Comparison of ENCODE assay signal across 8 cellular contexts in the genomic region with DNA sequence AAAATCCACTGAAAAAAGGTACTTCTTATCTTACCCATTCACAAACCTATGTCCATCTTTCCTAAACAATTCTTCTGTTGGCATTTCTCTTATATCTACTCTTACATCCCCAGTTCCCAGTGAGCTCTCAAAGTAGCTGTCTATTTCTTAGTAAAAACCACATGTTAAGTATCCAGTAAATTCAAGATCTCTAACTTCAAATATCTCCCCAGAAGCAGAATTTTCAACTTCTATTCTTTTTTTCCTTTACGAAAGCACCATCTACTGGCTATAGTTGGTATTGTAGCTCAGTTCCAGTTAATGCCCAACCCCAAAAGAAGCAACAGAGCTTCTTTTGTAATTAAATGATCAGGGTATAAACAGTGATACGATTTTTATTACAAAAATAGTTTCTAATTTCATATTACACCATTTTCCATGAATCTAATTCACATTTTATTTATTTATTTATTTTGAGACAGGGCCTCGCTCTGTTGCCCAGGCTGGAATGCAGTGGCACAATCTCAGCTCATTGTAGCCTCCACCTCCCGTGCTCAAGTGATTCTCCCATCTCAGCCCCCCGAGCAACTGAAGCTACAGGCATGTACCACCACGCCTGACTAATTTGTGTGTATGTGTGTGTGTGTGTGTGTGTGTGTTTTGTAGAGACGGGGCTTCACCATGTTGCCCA. TPM values are rescaled to one million over a fixed set of nuclear protein-coding genes. Genes with fewer than 3 reads are reported as not detected.
DNase-seq lines count a peak whose midpoint lies in the region; ATAC-seq and TF ChIP-seq lines count a peak whose summit lies in the region.

No MANE protein-coding gene starts in this region.

- no peaks in the 10 kb centered on the region for H3K9me2 ChIP-seq in OCI-LY1 (ENCODE audit: low read depth, low read length)

- H3K4me1 Mint-ChIP-seq in CD8-positive, alpha-beta T cell (ENCODE audit: low read depth), result peaks cover 16% of the 10 kb centered on the region
- H3K4me1 Mint-ChIP-seq in memory B cell, result peaks cover 24% of the 10 kb centered on the region

- no peak overlapping the region for H3K4me2 ChIP-seq in OCI-LY1 (ENCODE audit: low read length)

- no peak overlapping the region for H3K27ac Mint-ChIP-seq in CD8-positive, alpha-beta T cell
- H3K27ac Mint-ChIP-seq in memory B cell, result no peak overlapping the region

- intact Hi-C loops in CD8-positive, alpha-beta T cell (cut with DNase I, micrococcal nuclease), result loop anchor here (1.0 to 10.0 kb wide), 4 partner anchors 130 to 1846 kb away; no protein-coding TSS in a partner anchor

- H3K4me3 ChIP-seq in CD8-positive, alpha-beta T cell (ENCODE audit: low read depth, low read length), result no peak overlapping the region
- H3K4me3 ChIP-seq in OCI-LY1 (ENCODE audit: low read depth, low read length, poor library complexity, severe bottlenecking), result no peak overlapping the region
- no peak overlapping the region for H3K4me3 ChIP-seq in coronary artery
- H3K4me3 ChIP-seq in effector memory CD4-positive, alpha-beta T cell (ENCODE audit: insufficient read depth, low read depth, low read length, poor library complexity, severe bottlenecking), result no peak overlapping the region

- H3K27me3 Mint-ChIP-seq in CD8-positive, alpha-beta T cell (ENCODE audit: low read depth), result peaks cover 8% of the 10 kb centered on the region
- peaks cover 10% of the 10 kb centered on the region for H3K27me3 Mint-ChIP-seq in memory B cell

- H3K9ac ChIP-seq in OCI-LY1 (ENCODE audit: low read length), result no peak overlapping the region

- H3K79me2 ChIP-seq in OCI-LY1 (ENCODE audit: insufficient read depth, low read length), result no peaks in the 10 kb centered on the region

- POLR2A ChIA-PET in CD8-positive, alpha-beta T cell (lab: Charles Lee), result no interaction called here

- no peaks in the 10 kb centered on the region for H3K36me3 Mint-ChIP-seq in CD8-positive, alpha-beta T cell
- H3K36me3 Mint-ChIP-seq in memory B cell, result no peaks in the 10 kb centered on the region

- DNase-seq in CD8-positive, alpha-beta T cell, result no peak
- DNase-seq in HCEC 1CT, result peak; percentile 17
- no peak for DNase-seq in coronary artery (ENCODE audit: low spot score)
- DNase-seq in memory B cell (ENCODE audit: low spot score in 2 of 2), result peak; percentile 15 to 26
- no peak for DNase-seq in effector memory CD4-positive, alpha-beta T cell
- DNase-seq in stimulated activated CD4-positive, alpha-beta T cell treated with anti-CD3 and anti-CD28 coated beads, Interleukin-2, amount 100 ng/mL, for 24 hours, result no peak

- no peaks in the 10 kb centered on the region for H3K9me3 Mint-ChIP-seq in CD8-positive, alpha-beta T cell
- no peaks in the 10 kb centered on the region for H3K9me3 Mint-ChIP-seq in memory B cell

- ATAC-seq in CD8-positive, alpha-beta T cell, result peak; percentile 40
- ATAC-seq in memory B cell (ENCODE audit: low read depth), result no peak
- ATAC-seq in HG03354 (IDR thresholded peaks at IDR 0.05; ENCODE audit: poor library complexity, severe bottlenecking, unreplicated experiment), result no peak

- no peaks in the 10 kb centered on the region for H3K9me3 ChIP-seq in CD8-positive, alpha-beta T cell (ENCODE audit: low read length)
- no peaks in the 10 kb centered on the region for H3K9me3 ChIP-seq in OCI-LY1 (ENCODE audit: low read length)
- H3K9me3 ChIP-seq in effector memory CD4-positive, alpha-beta T cell (ENCODE audit: control insufficient read depth, low read length), result no peaks in the 10 kb centered on the region

- no peak overlapping the region for H3K27ac ChIP-seq in CD8-positive, alpha-beta T cell (ENCODE audit: low read depth, low read length)
- H3K27ac ChIP-seq in OCI-LY1 (ENCODE audit: low read depth, low read length, poor library complexity, severe bottlenecking) (no peak overlapping the region), coronary artery (no peak overlapping the region)
- H3K27ac ChIP-seq in effector memory CD4-positive, alpha-beta T cell (ENCODE audit: insufficient read depth, low read length, poor library complexity, severe bottlenecking), result no peak overlapping the region

- peak; percentile 97 for TF ChIP-seq CTCF in CD8-positive, alpha-beta T cell (IDR thresholded peaks at IDR 0.05)
- TF ChIP-seq CTCF in OCI-LY1 (IDR thresholded peaks at IDR 0.05; ENCODE audit: low read length) (peak; percentile 73), coronary artery (IDR thresholded peaks at IDR 0.05) (peak; percentile 62)

- no peaks in the 10 kb centered on the region for H3F3A ChIP-seq in OCI-LY1 (ENCODE audit: insufficient read depth, low read length)

- H3K4me3 Mint-ChIP-seq in CD8-positive, alpha-beta T cell, result no peak overlapping the region
- no peak overlapping the region for H3K4me3 Mint-ChIP-seq in memory B cell

- H3K4me1 ChIP-seq in CD8-positive, alpha-beta T cell (ENCODE audit: insufficient read depth, low read length), result peaks cover 7% of the 10 kb centered on the region
- peaks cover 15% of the 10 kb centered on the region for H3K4me1 ChIP-seq in OCI-LY1 (ENCODE audit: insufficient read depth, low read length, severe bottlenecking)
- H3K4me1 ChIP-seq in effector memory CD4-positive, alpha-beta T cell (ENCODE audit: control insufficient read depth, insufficient read depth, low read length, poor library complexity, severe bottlenecking), result no peaks in the 10 kb centered on the region

- CTCF ChIA-PET in CD8-positive, alpha-beta T cell (lab: Charles Lee), result interaction anchor here (0.6 to 4.6 kb wide), 24 partner anchors 8 to 1542 kb away, joined by 3 to 92 read pairs (median 4); no protein-coding TSS in a partner anchor

- no peak overlapping the region for H2AFZ ChIP-seq in OCI-LY1 (ENCODE audit: low read length)

- no peaks in the 10 kb centered on the region for H4K20me1 ChIP-seq in OCI-LY1 (ENCODE audit: insufficient read depth, low read length)

- H3K36me3 ChIP-seq in CD8-positive, alpha-beta T cell (ENCODE audit: insufficient read depth, low read length), result no peaks in the 10 kb centered on the region
- H3K36me3 ChIP-seq in OCI-LY1 (ENCODE audit: insufficient read depth, low read length), result no peaks in the 10 kb centered on the region
- H3K36me3 ChIP-seq in effector memory CD4-positive, alpha-beta T cell (ENCODE audit: control insufficient read depth, insufficient read depth, low read length), result no peaks in the 10 kb centered on the region

- no peaks in the 10 kb centered on the region for H3K27me3 ChIP-seq in CD8-positive, alpha-beta T cell (ENCODE audit: insufficient read depth, low read length)
- H3K27me3 ChIP-seq in OCI-LY1 (ENCODE audit: insufficient read depth, low read length), result peaks cover 5% of the 10 kb centered on the region; the same call in 1 of the 2 replicates
- H3K27me3 ChIP-seq in effector memory CD4-positive, alpha-beta T cell (replicated peaks; ENCODE audit: control insufficient read depth, insufficient read depth, low read length, poor library complexity, severe bottlenecking), result no peaks in the 10 kb centered on the region

RNA-seq across cellular contexts. Expression of gene HRH4, which starts 28.5 kb away (rescaled TPM):
- not detected for total RNA-seq in CD8-positive, alpha-beta T cell

Comparison
In these comparisons a context has a peak if more than half of its experiments do, and no peak if none do; other contexts are left out.
1. DNase-seq: peak in HCEC 1CT (single experiment) and memory B cell (2 of 2); none in CD8-positive, alpha-beta T cell (0 of 7), coronary artery (single experiment), effector memory CD4-positive, alpha-beta T cell (0 of 3) and stimulated activated CD4-positive, alpha-beta T cell treated with anti-CD3 and anti-CD28 coated beads, Interleukin-2, amount 100 ng/mL, for 24 hours (0 of 2).
2. Peak in every context shown above with its lines, with median percentiles within 50 percentile points of each other: CTCF ChIP-seq.